ENCODE assay signal across 27 cellular contexts in the genomic region with DNA sequence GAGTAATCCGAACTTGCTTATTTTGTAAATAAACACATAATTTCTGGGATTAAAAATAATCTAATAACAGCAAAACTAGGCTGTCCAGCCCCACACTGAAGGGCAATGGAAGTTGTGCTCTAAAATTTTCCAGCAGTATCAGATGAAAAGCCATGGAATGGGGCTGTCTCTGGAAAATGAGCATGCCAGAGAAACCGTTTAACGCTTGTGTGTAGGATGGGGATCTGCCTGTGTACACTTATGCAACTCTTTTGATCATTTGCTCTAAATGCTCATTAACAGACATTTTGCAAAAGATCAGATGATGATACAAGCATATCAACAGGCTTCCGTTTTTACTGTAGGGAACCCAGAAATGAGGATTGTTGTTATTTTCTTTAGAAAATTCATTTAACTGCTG.
"Had no signal": no experiment of that assay in that cellular context is flagged by ENCODE, and none has a peak within 500 bp of the region (broad histone marks: within the 10 kb centered on the region; RNA-seq: fewer than 3 reads in every experiment).

No MANE protein-coding gene starts in this region.

- H3K4me3 Mint-ChIP-seq: activated CD4-positive, alpha-beta T cell treated with anti-CD3 and anti-CD28 coated beads, Interleukin-2, amount 10 ng/mL, durations not matched to agents 24 days and 14 days; activated CD8-positive, alpha-beta T cell treated with anti-CD3 and anti-CD28 coated beads, Interleukin-2, amount 10 ng/mL, durations not matched to agents 7 days and 5 days; activated naive CD4-positive, alpha-beta T cell treated with anti-CD3 and anti-CD28 coated beads, Interleukin-2, amount 50 U/mL, for 24 hours; activated naive CD8-positive, alpha-beta T cell treated with anti-CD3 and anti-CD28 coated beads, Interleukin-2, amount 10 ng/mL, durations not matched to agents 7 days and 5 days; activated T-cell treated with anti-CD3 and anti-CD28 coated beads, Interleukin-2, amount 50 U/mL, for 24 hours; T-helper 1 cell treated with Interleukin-12 subunit alpha and Interleukin-12 subunit beta and Interleukin-4 antibody, amounts not matched to agents 30 μg/mL and 1 μg/mL, for 36 hours; T-helper 2 cell treated with Interferon-gamma antibody and Interleukin-4, amounts not matched to agents 5 μg/mL and 100 μg/mL, for 36 hours had no signal

- H3K4me1 Mint-ChIP-seq: activated CD4-positive, alpha-beta T cell treated with anti-CD3 and anti-CD28 coated beads, Interleukin-2, amount 10 ng/mL, durations not matched to agents 24 days and 14 days; activated naive CD4-positive, alpha-beta T cell treated with anti-CD3 and anti-CD28 coated beads, Interleukin-2, amount 50 U/mL, for 24 hours; activated naive CD8-positive, alpha-beta T cell treated with anti-CD3 and anti-CD28 coated beads, Interleukin-2, amount 10 ng/mL, durations not matched to agents 7 days and 5 days had no signal

- DNase-seq: activated CD4-positive, alpha-beta T cell treated with anti-CD3 and anti-CD28 coated beads, Interleukin-2, amount 10 ng/mL, durations not matched to agents 24 days and 14 days; activated CD4-positive, alpha-beta T cell treated with anti-CD3 and anti-CD28 coated beads, Interleukin-2, amount 50 U/mL, for 4 hours; activated CD8-positive, alpha-beta T cell treated with anti-CD3 and anti-CD28 coated beads, Interleukin-2, amount 10 ng/mL, durations not matched to agents 7 days and 5 days; activated gamma-delta T cell; activated naive CD4-positive, alpha-beta T cell treated with Interleukin-2 at 50 U/mL for 16 hours; activated naive CD8-positive, alpha-beta T cell treated with anti-CD3 and anti-CD28 coated beads, Interleukin-2, amount 10 ng/mL, durations not matched to agents 7 days and 5 days; activated T-cell treated with anti-CD3 and anti-CD28 coated beads, Interleukin-2, amount 50 U/mL, for 24 hours; body of pancreas; central memory CD4-positive, alpha-beta T cell; Karpas-422; KBM-7; NCI-H1105; NCI-H1417 treated with DMSO at 0.1 percent for 48 hours; NCI-H187 treated with DMSO at 0.1 percent for 48 hours; NCI-H2081 treated with DMSO at 0.1 percent for 48 hours; NCI-H345; NCI-H524 treated with DMSO at 0.1 percent for 48 hours; SHP77 treated with DMSO at 0.1 percent for 48 hours; SK-N-SH had no signal

- H3K36me3 ChIP-seq: adrenal gland, breast epithelium, SJSA1 had no signal

- H3K27ac Mint-ChIP-seq: activated CD4-positive, alpha-beta T cell treated with anti-CD3 and anti-CD28 coated beads, Interleukin-2, amount 10 ng/mL, durations not matched to agents 24 days and 14 days; activated CD8-positive, alpha-beta T cell treated with anti-CD3 and anti-CD28 coated beads, Interleukin-2, amount 10 ng/mL, durations not matched to agents 7 days and 5 days; activated naive CD4-positive, alpha-beta T cell treated with anti-CD3 and anti-CD28 coated beads, Interleukin-2, amount 50 U/mL, for 24 hours; activated naive CD8-positive, alpha-beta T cell treated with anti-CD3 and anti-CD28 coated beads, Interleukin-2, amount 10 ng/mL, durations not matched to agents 7 days and 5 days; activated T-cell treated with anti-CD3 and anti-CD28 coated beads, Interleukin-2, amount 50 U/mL, for 24 hours; activated T-helper 2 cell treated with anti-CD3 and anti-CD28 coated beads, Interferon-gamma antibody, Interleukin-2, Interleukin-4, amounts not matched to agents 10 μg/mL and 5 μg/mL and 100 μg/mL, durations not matched to agents 14 hours and 24 hours and 36 hours; T-helper 1 cell treated with Interleukin-12 subunit alpha and Interleukin-12 subunit beta and Interleukin-4 antibody, amounts not matched to agents 30 μg/mL and 1 μg/mL, for 36 hours; T-helper 2 cell treated with Interferon-gamma antibody and Interleukin-4, amounts not matched to agents 5 μg/mL and 100 μg/mL, for 36 hours had no signal

- H3K27ac ChIP-seq: adrenal gland, body of pancreas, breast epithelium, SJSA1 had no signal

- H3K4me1 ChIP-seq: body of pancreas, breast epithelium had no signal

- H3K9me3 Mint-ChIP-seq: activated CD4-positive, alpha-beta T cell treated with anti-CD3 and anti-CD28 coated beads, Interleukin-2, amount 10 ng/mL, durations not matched to agents 24 days and 14 days; activated naive CD4-positive, alpha-beta T cell treated with anti-CD3 and anti-CD28 coated beads, Interleukin-2, amount 50 U/mL, for 24 hours; activated naive CD8-positive, alpha-beta T cell treated with anti-CD3 and anti-CD28 coated beads, Interleukin-2, amount 10 ng/mL, durations not matched to agents 7 days and 5 days; activated T-cell treated with anti-CD3 and anti-CD28 coated beads, Interleukin-2, amount 50 U/mL, for 24 hours; activated T-helper 2 cell treated with anti-CD3 and anti-CD28 coated beads, Interferon-gamma antibody, Interleukin-2, Interleukin-4, amounts not matched to agents 10 μg/mL and 5 μg/mL and 100 μg/mL, durations not matched to agents 14 hours and 24 hours and 36 hours; T-helper 1 cell treated with Interleukin-12 subunit alpha and Interleukin-12 subunit beta and Interleukin-4 antibody, amounts not matched to agents 30 μg/mL and 1 μg/mL, for 36 hours; T-helper 2 cell treated with Interferon-gamma antibody and Interleukin-4, amounts not matched to agents 5 μg/mL and 100 μg/mL, for 36 hours had no signal

- H3K4me3 ChIP-seq: adrenal gland, body of pancreas, breast epithelium, SJSA1 had no signal

- H3K27me3 Mint-ChIP-seq: activated CD4-positive, alpha-beta T cell treated with anti-CD3 and anti-CD28 coated beads, Interleukin-2, amount 10 ng/mL, durations not matched to agents 24 days and 14 days; activated naive CD4-positive, alpha-beta T cell treated with anti-CD3 and anti-CD28 coated beads, Interleukin-2, amount 50 U/mL, for 24 hours; activated T-cell treated with anti-CD3 and anti-CD28 coated beads, Interleukin-2, amount 50 U/mL, for 24 hours had no signal

- H3K9me3 ChIP-seq: adrenal gland, body of pancreas, breast epithelium, SJSA1, SK-N-SH had no signal

- H3K27me3 ChIP-seq: adrenal gland, body of pancreas, breast epithelium, SJSA1 had no signal

- H3K9ac ChIP-seq: SK-N-SH had no signal

- ATAC-seq: activated CD8-positive, alpha-beta T cell treated with anti-CD3 and anti-CD28 coated beads, Interleukin-2, amount 10 ng/mL, durations not matched to agents 7 days and 5 days; body of pancreas; Panc1 had no signal

- H3K36me3 Mint-ChIP-seq: activated naive CD4-positive, alpha-beta T cell treated with anti-CD3 and anti-CD28 coated beads, Interleukin-2, amount 50 U/mL, for 24 hours; activated naive CD8-positive, alpha-beta T cell treated with anti-CD3 and anti-CD28 coated beads, Interleukin-2, amount 10 ng/mL, durations not matched to agents 7 days and 5 days had no signal
